In the genomic region with DNA sequence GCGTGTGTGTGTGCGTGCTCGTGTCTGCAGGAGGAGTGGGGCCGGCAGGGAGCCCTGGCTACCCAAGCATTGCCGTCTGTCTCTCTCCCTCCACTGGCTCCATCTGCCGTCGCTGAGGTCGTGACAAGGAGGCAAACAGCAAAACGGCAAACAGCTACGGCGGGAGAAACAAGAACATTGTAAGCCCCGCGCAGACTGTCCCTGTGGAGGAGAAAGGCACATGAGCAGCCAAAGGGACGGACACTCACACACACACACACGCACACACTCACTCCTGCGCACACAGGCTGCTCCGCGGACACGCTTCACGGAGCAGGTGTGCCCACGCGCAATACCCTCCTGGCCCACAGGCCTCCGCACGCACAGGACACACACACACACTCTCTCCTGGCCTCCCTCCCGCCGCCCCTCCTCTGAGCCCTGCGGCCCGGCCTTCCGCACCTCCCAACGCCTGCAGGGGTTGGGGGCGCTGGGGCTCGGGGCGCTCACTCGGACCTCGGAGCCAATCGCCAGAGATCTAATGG, we compare ENCODE assay signal across 8 cellular contexts. TPM values are rescaled to one million over a fixed set of nuclear protein-coding genes. Genes with fewer than 3 reads are reported as not detected.
DNase-seq lines count a peak whose midpoint lies in the region; ATAC-seq lines count a peak whose summit lies in the region.

No MANE protein-coding gene starts in this region.

- H3K4me1 Mint-ChIP-seq in naive thymus-derived CD4-positive, alpha-beta T cell = peaks cover 0 to 24% (median 4%) of the 10 kb centered on the region in 7 donors

- H3K9me3 ChIP-seq in ectodermal cell (ENCODE audit: control insufficient read depth, low read length) = no peaks in the 10 kb centered on the region
- no peaks in the 10 kb centered on the region for H3K9me3 ChIP-seq in naive thymus-derived CD4-positive, alpha-beta T cell (ENCODE audit: control insufficient read depth in 2 of 3, low read length in 3 of 3)

- no peak overlapping the region for H3K4me3 Mint-ChIP-seq in naive thymus-derived CD4-positive, alpha-beta T cell

- no peaks in the 10 kb centered on the region for H3K79me2 ChIP-seq in ACC112 (ENCODE audit: control insufficient read depth, insufficient read depth, low read length, unreplicated experiment)

- WGBS in ectodermal cell, 2 experiments = 3% methylated on average over 36 of the region's 36 CpGs

- H3K4me1 ChIP-seq in ACC112 (ENCODE audit: control insufficient read depth, insufficient read depth, low read length, unreplicated experiment) (peaks cover 5% of the 10 kb centered on the region), ectodermal cell (ENCODE audit: control insufficient read depth, insufficient read depth, low read length) (peaks cover 29% of the 10 kb centered on the region)
- peaks cover 9 to 23% of the 10 kb centered on the region in 2 donors for H3K4me1 ChIP-seq in naive thymus-derived CD4-positive, alpha-beta T cell (ENCODE audit: control insufficient read depth in 2 of 2, insufficient read depth in 2 of 2, low read length in 2 of 2)

- H3K27me3 Mint-ChIP-seq in naive thymus-derived CD4-positive, alpha-beta T cell = peaks cover under 1 to 11% (median 5%) of the 10 kb centered on the region in 5 donors

- ATAC-seq in GM18867 (IDR thresholded peaks at IDR 0.05; ENCODE audit: unreplicated experiment) = peak; percentile 27
- peak; percentile 12 for ATAC-seq in naive thymus-derived CD4-positive, alpha-beta T cell

- H3K27me3 ChIP-seq in ACC112 (ENCODE audit: insufficient read depth, low read length) (peaks cover 91% of the 10 kb centered on the region), ectodermal cell (ENCODE audit: control insufficient read depth, insufficient read depth, low read length, poor library complexity, severe bottlenecking) (peaks cover 95% of the 10 kb centered on the region)
- H3K27me3 ChIP-seq in naive thymus-derived CD4-positive, alpha-beta T cell (ENCODE audit: control insufficient read depth in 2 of 2, insufficient read depth in 2 of 2, low read length in 2 of 2) = no peaks in the 10 kb centered on the region

- peaks cover 0 to 4% (median 0%) of the 10 kb centered on the region in 11 donors for H3K9me3 Mint-ChIP-seq in naive thymus-derived CD4-positive, alpha-beta T cell

- H2AFZ ChIP-seq in ACC112 (ENCODE audit: low read length, unreplicated experiment) = peak overlapping the region; percentile 48

- H3K4me3 ChIP-seq in ACC112 (ENCODE audit: low read depth, low read length) (peak overlapping the region; percentile 72), ectodermal cell (ENCODE audit: insufficient read depth, low read depth, low read length) (peak overlapping the region; percentile 42)
- peak overlapping the region; percentile 49 for H3K4me3 ChIP-seq in naive thymus-derived CD4-positive, alpha-beta T cell (ENCODE audit: low read length)

- H3K27ac ChIP-seq in ACC112 (ENCODE audit: low read depth, low read length) (no peak overlapping the region), ectodermal cell (ENCODE audit: insufficient read depth, low read depth, low read length, poor library complexity, severe bottlenecking) (no peak overlapping the region)
- no peak overlapping the region for H3K27ac ChIP-seq in naive thymus-derived CD4-positive, alpha-beta T cell (ENCODE audit: low read depth, low read length)

- H3K36me3 Mint-ChIP-seq in naive thymus-derived CD4-positive, alpha-beta T cell = no peaks in the 10 kb centered on the region

- H3K27ac Mint-ChIP-seq in naive thymus-derived CD4-positive, alpha-beta T cell = peak overlapping the region in 1 of 9 donors; percentile 17

- CTCF ChIA-PET in naive thymus-derived CD4-positive, alpha-beta T cell (lab: Charles Lee) = interaction anchor here (0.6 to 1.4 kb wide), 2 partner anchors 49 to 51 kb away, joined by 3 to 5 read pairs; no protein-coding TSS in a partner anchor

- DNase-seq in NCI-H526 (lab: John Stamatoyannopoulos, UW) = peak; percentile 44 to 82
- no peak for DNase-seq in naive thymus-derived CD4-positive, alpha-beta T cell
- no peak for DNase-seq in effector CD8-positive, alpha-beta T cell (lab: John Stamatoyannopoulos, UW)
- DNase-seq in NCI-H510A treated with DMSO at 0.1 percent for 48 hours (lab: John Stamatoyannopoulos, UW) = no peak
- DNase-seq in inferior parietal cortex (ENCODE audit: extremely low spot score) = no peak

- POLR2A ChIA-PET in naive thymus-derived CD4-positive, alpha-beta T cell (lab: Charles Lee) = interaction anchor here (1.0 kb wide), 1 partner anchor 24 kb away, joined by 3 read pairs; the partner anchor contains the start of gene CALCOCO1

- intact Hi-C loops in naive thymus-derived CD4-positive, alpha-beta T cell (cut with micrococcal nuclease) = loop anchor here in 1 of 2 donors (10.0 kb wide), 1 partner anchor 524 kb away; no protein-coding TSS in a partner anchor

- no peaks in the 10 kb centered on the region for H3K36me3 ChIP-seq in ACC112 (ENCODE audit: insufficient read depth, low read length)
- no peaks in the 10 kb centered on the region for H3K36me3 ChIP-seq in ectodermal cell (ENCODE audit: control insufficient read depth, insufficient read depth, low read length)
- no peaks in the 10 kb centered on the region for H3K36me3 ChIP-seq in naive thymus-derived CD4-positive, alpha-beta T cell (ENCODE audit: control insufficient read depth in 2 of 3, insufficient read depth in 3 of 3, low read length in 3 of 3)

RNA-seq across cellular contexts. Expression of gene CISTR, which starts 0.9 kb away (rescaled TPM):
- polyA plus RNA-seq in ectodermal cell (2013, experiment 1 of 4) = not detected
- polyA plus RNA-seq in ectodermal cell (2013, experiment 2 of 4) = not detected
- polyA plus RNA-seq in ectodermal cell (2013, experiment 3 of 4) = not detected
- polyA plus RNA-seq in ectodermal cell (2013, experiment 4 of 4) = not detected
- not detected for total RNA-seq in naive thymus-derived CD4-positive, alpha-beta T cell
- not detected for polyA plus RNA-seq in naive thymus-derived CD4-positive, alpha-beta T cell

RNA-seq across cellular contexts. Expression of gene CALCOCO1, which starts 23.6 kb away (rescaled TPM):
- polyA plus RNA-seq in ectodermal cell (2013, experiment 1 of 4) = 65.5 TPM
- 66.7 TPM for polyA plus RNA-seq in ectodermal cell (2013, experiment 2 of 4)
- 51.8 TPM for polyA plus RNA-seq in ectodermal cell (2013, experiment 3 of 4)
- polyA plus RNA-seq in ectodermal cell (2013, experiment 4 of 4) = 63.4 TPM
- 100 to 1,000 TPM in 3 of 5 experiments, 10 to 100 TPM in 2; 66.1 to 175 (median 137) TPM for total RNA-seq in naive thymus-derived CD4-positive, alpha-beta T cell
- 10 to 100 TPM; 58.7 to 68.9 TPM for polyA plus RNA-seq in naive thymus-derived CD4-positive, alpha-beta T cell

Comparison
In these comparisons a context has a peak if more than half of its experiments do, and no peak if none do; other contexts are left out.
1. DNase-seq: peak in NCI-H526 (2 of 2); none in naive thymus-derived CD4-positive, alpha-beta T cell (0 of 9), effector CD8-positive, alpha-beta T cell (single experiment), NCI-H510A treated with DMSO at 0.1 percent for 48 hours (single experiment) and inferior parietal cortex (single experiment).
2. Peak in every context shown above with its lines, with median percentiles within 50 percentile points of each other: H3K4me3 ChIP-seq.